ENCODE assay signal across 12 cellular contexts in genomic region chr10:5940807-5941218, GRCh38.
"Had no signal": no experiment of that assay in that cellular context is flagged by ENCODE, and none has a peak within 500 bp of the region (broad histone marks: within the 10 kb centered on the region; RNA-seq: fewer than 3 reads in every experiment).

No MANE protein-coding gene starts in this region.

- H3K27ac ChIP-seq: neural progenitor cell, thyroid gland had no signal

- ATAC-seq: esophagus mucosa; stimulated activated effector memory CD8-positive, alpha-beta T cell treated with anti-CD3 and anti-CD28 coated beads, Interleukin-12 subunit alpha, Interleukin-12 subunit beta, amount 100 ng/mL, for 72 hours had no signal

- H3K4me2 ChIP-seq: neural progenitor cell had no signal

- H3K36me3 ChIP-seq: neural progenitor cell had no signal

- H3K27ac Mint-ChIP-seq: neural progenitor cell; stimulated activated effector memory CD8-positive, alpha-beta T cell treated with anti-CD3 and anti-CD28 coated beads, Interleukin-12 subunit alpha, Interleukin-12 subunit beta, amount 100 ng/mL, for 72 hours had no signal

- H3K4me3 ChIP-seq: lung, neural progenitor cell, sigmoid colon, thyroid gland had no signal

- DNase-seq: activated CD4-positive, CD25-positive, alpha-beta regulatory T cell treated with anti-CD3 and anti-CD28 coated beads, Interleukin-2, amount 50 U/mL, for 72 hours; activated naive CD4-positive, alpha-beta T cell treated with anti-CD3 and anti-CD28 coated beads, Interleukin-2, amount 50 U/mL, for 16 hours; foreskin melanocyte; kidney glomerular epithelial cell; sigmoid colon; stimulated activated CD4-positive, alpha-beta T cell treated with anti-CD3 and anti-CD28 coated beads, Interleukin-1b, Interleukin-23, amount 100 ng/mL, for 48 hours; thyroid gland had no signal

- H3K4me1 ChIP-seq: neural progenitor cell, parathyroid adenoma had no signal

- H3K9me3 ChIP-seq: sigmoid colon, thyroid gland had no signal

- H3K79me2 ChIP-seq: parathyroid adenoma had no signal

- H2AFZ ChIP-seq: neural progenitor cell, parathyroid adenoma had no signal

- H3K9ac ChIP-seq: neural progenitor cell, parathyroid adenoma had no signal

- H3K4me3 Mint-ChIP-seq: neural progenitor cell; stimulated activated effector memory CD8-positive, alpha-beta T cell treated with anti-CD3 and anti-CD28 coated beads, Interleukin-12 subunit alpha, Interleukin-12 subunit beta, amount 100 ng/mL, for 72 hours had no signal

- H3K9me3 Mint-ChIP-seq: neural progenitor cell; stimulated activated effector memory CD8-positive, alpha-beta T cell treated with anti-CD3 and anti-CD28 coated beads, Interleukin-12 subunit alpha, Interleukin-12 subunit beta, amount 100 ng/mL, for 72 hours had no signal

- H3K27me3 ChIP-seq: neural progenitor cell, sigmoid colon, thyroid gland had no signal
